ENCODE assay signal across 12 cellular contexts in genomic region chr3:88141458-88142083, GRCh38. TPM values are rescaled to one million over a fixed set of nuclear protein-coding genes. Genes with fewer than 3 reads are reported as not detected.
A peak's percentile ranks its signal among the peaks of the same experiment; 100 is the strongest.
DNase-seq lines count a peak whose midpoint lies in the region; ATAC-seq and TF ChIP-seq lines count a peak whose summit lies in the region.
"Had no signal": no experiment of that assay in that cellular context is flagged by ENCODE, and none has a peak within 500 bp of the region (broad histone marks: within the 10 kb centered on the region; RNA-seq: fewer than 3 reads in every experiment).

No MANE protein-coding gene starts in this region.

- DNase-seq in astrocyte of the spinal cord (ENCODE audit: low read depth, low spot score) (peak; percentile 50), non-pigmented ciliary epithelial cell (ENCODE audit: low read depth) (peak; percentile 68), UCSD-AML1 (lab: John Stamatoyannopoulos, UW; ENCODE audit: unreplicated experiment) (no peak), NCI-H69 (lab: John Stamatoyannopoulos, UW) (no peak), cerebellum (ENCODE audit: low spot score) (no peak)
- DNase-seq: activated T-cell treated with anti-CD3 and anti-CD28 coated beads, Interleukin-2, amount 50 U/mL, for 48 hours; kidney glomerular epithelial cell; MM.1S; occipital lobe had no signal

- in situ Hi-C loops in astrocyte of the spinal cord (cut with HindIII; ENCODE audit: low sequenced_read_pairs) = no loop called here

- ATAC-seq in GM18520 (IDR thresholded peaks at IDR 0.05; ENCODE audit: unreplicated experiment) = peak; percentile 3
- peak; percentile 19 for ATAC-seq in HG03175 (IDR thresholded peaks at IDR 0.05; ENCODE audit: unreplicated experiment)
- no peak for ATAC-seq in GM19397 (IDR thresholded peaks at IDR 0.05; ENCODE audit: unreplicated experiment)

- no peak for TF ChIP-seq CTCF in astrocyte of the spinal cord (IDR thresholded peaks at IDR 0.05; ENCODE audit: low read depth, low read length)

- H3K4me3 ChIP-seq in astrocyte of the spinal cord (ENCODE audit: low read depth, low read length) = no peak overlapping the region

RNA-seq across cellular contexts. Expression of gene C3orf38, which starts 8.2 kb away (rescaled TPM):
- total RNA-seq in cerebellum = 46.1 TPM

Comparison
In these comparisons a context has a peak if more than half of its experiments do, and no peak if none do; other contexts are left out.
1. DNase-seq: peak in astrocyte of the spinal cord (single experiment) and non-pigmented ciliary epithelial cell (single experiment); none in UCSD-AML1 (single experiment), NCI-H69 (single experiment) and cerebellum (single experiment).